In the genomic region with DNA sequence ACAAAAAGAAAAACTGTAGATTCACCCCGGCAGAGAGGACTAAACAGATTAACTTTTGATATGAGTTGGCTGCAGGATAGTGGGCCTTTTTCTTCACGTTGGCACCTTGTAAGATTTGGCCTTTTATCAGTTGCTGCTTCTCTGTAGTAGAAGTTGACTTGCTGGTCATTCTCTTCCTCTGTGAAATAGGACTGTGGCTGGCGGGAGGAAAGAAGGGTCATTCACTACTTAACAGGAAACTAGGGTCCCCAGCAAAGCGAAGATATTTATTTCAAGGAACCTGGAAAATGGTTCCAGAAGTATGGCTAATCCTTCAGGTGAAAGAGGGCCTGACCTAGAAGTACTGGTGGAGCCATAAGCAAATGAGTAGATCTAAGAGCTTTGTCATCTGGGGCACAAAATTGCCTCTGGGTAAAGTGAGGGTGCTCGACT, we compare ENCODE assay signal across 8 cellular contexts. TPM values are rescaled to one million over a fixed set of nuclear protein-coding genes. Genes with fewer than 3 reads are reported as not detected.
DNase-seq lines count a peak whose midpoint lies in the region; ATAC-seq and TF ChIP-seq lines count a peak whose summit lies in the region.

No MANE protein-coding gene starts in this region.

- TF ChIP-seq CTCF in left ventricle myocardium inferior (IDR thresholded peaks at IDR 0.05; ENCODE audit: borderline replicate concordance): no peak
- TF ChIP-seq CTCF in astrocyte of the cerebellum (IDR thresholded peaks at IDR 0.05; ENCODE audit: low read depth, low read length, missing control alignments): no peak
- TF ChIP-seq CTCF in uterus (IDR thresholded peaks at IDR 0.05): no peak

- DNase-seq in left ventricle myocardium inferior (no peak), Right ventricle myocardium superior (no peak), astrocyte of the cerebellum (ENCODE audit: low read depth) (no peak), mesenchymal stem cell (no peak), uterus (no peak), CD1c-positive myeloid dendritic cell (ENCODE audit: extremely low spot score) (no peak), NAMALWA (ENCODE audit: low spot score) (no peak)

- no peak overlapping the region for H2BK15ac ChIP-seq in mesenchymal stem cell (ENCODE audit: low read depth, poor library complexity, severe bottlenecking)

- H3K36me3 ChIP-seq in left ventricle myocardium inferior (peaks cover 34% of the 10 kb centered on the region), mesenchymal stem cell (ENCODE audit: control insufficient read depth in 1 of 2, insufficient read depth in 2 of 2, low read depth in 1 of 2, low read length in 2 of 2) (peaks cover 7 to 31% of the 10 kb centered on the region in 2 experiments), uterus (no peaks in the 10 kb centered on the region)

- peak overlapping the region in 1 of 2 experiments; percentile 34 for H3K4ac ChIP-seq in mesenchymal stem cell (ENCODE audit: low read depth in 1 of 2, low read length in 2 of 2)

- no peak overlapping the region for H2BK120ac ChIP-seq in mesenchymal stem cell (ENCODE audit: low read depth, low read length)

- peak overlapping the region; percentile 93 for H4K8ac ChIP-seq in mesenchymal stem cell (ENCODE audit: low read length)

- TF ChIP-seq POLR2A in uterus (IDR thresholded peaks at IDR 0.05): no peak

- in situ Hi-C loops in astrocyte of the cerebellum (cut with HindIII; ENCODE audit: low sequenced_read_pairs): no loop called here

- 72% methylated on average over 4 of the region's 5 CpGs for WGBS in mesenchymal stem cell

- peak overlapping the region in 1 of 2 experiments; percentile 63 for H3K18ac ChIP-seq in mesenchymal stem cell (ENCODE audit: low read depth in 1 of 2, low read length in 2 of 2)

- no peak overlapping the region for H2AK5ac ChIP-seq in mesenchymal stem cell (ENCODE audit: low read length, severe bottlenecking)

- H3K23ac ChIP-seq in mesenchymal stem cell (ENCODE audit: low read length in 2 of 2): no peak overlapping the region

- H3K27ac ChIP-seq in left ventricle myocardium inferior (replicated peaks): peak overlapping the region; percentile 98
- peak overlapping the region; percentile 50 for H3K27ac ChIP-seq in mesenchymal stem cell (ENCODE audit: low read length, poor library complexity, severe bottlenecking)
- peak overlapping the region; percentile 80 to 87 for H3K27ac ChIP-seq in uterus

- H3K14ac ChIP-seq in mesenchymal stem cell (ENCODE audit: low read length in 2 of 2): no peak overlapping the region

- H3K27me3 ChIP-seq in left ventricle myocardium inferior (ENCODE audit: low read depth) (no peaks in the 10 kb centered on the region), mesenchymal stem cell (ENCODE audit: control insufficient read depth in 1 of 2, insufficient read depth in 1 of 2, low read length in 2 of 2) (no peaks in the 10 kb centered on the region), uterus (no peaks in the 10 kb centered on the region)

- H3K9me3 ChIP-seq in left ventricle myocardium inferior (replicated peaks) (no peaks in the 10 kb centered on the region), mesenchymal stem cell (ENCODE audit: control insufficient read depth, low read length) (no peaks in the 10 kb centered on the region), uterus (no peaks in the 10 kb centered on the region)

- peak overlapping the region; percentile 89 for H3K4me3 ChIP-seq in left ventricle myocardium inferior
- H3K4me3 ChIP-seq in astrocyte of the cerebellum (ENCODE audit: low read depth, low read length): peak overlapping the region; percentile 85
- H3K4me3 ChIP-seq in mesenchymal stem cell (ENCODE audit: insufficient read depth in 1 of 2, low read depth in 1 of 2, low read length in 2 of 2): peak overlapping the region in 1 of 2 experiments; percentile 94
- H3K4me3 ChIP-seq in uterus: peak overlapping the region; percentile 71 to 90

- H4K91ac ChIP-seq in mesenchymal stem cell (ENCODE audit: low read length): peak overlapping the region; percentile 32

- H2BK5ac ChIP-seq in mesenchymal stem cell (ENCODE audit: low read depth, low read length, poor library complexity, severe bottlenecking): no peak overlapping the region

- H3K79me1 ChIP-seq in mesenchymal stem cell (replicated peaks; ENCODE audit: low read length, poor library complexity, severe bottlenecking): peaks cover 2% of the 10 kb centered on the region

- no peak overlapping the region for H2BK12ac ChIP-seq in mesenchymal stem cell (ENCODE audit: low read length in 2 of 2)

- H3K4me1 ChIP-seq in left ventricle myocardium inferior (peaks cover 50% of the 10 kb centered on the region), mesenchymal stem cell (ENCODE audit: control insufficient read depth, insufficient read depth, low read depth, low read length) (peaks cover 3% of the 10 kb centered on the region), uterus (no peaks in the 10 kb centered on the region)

- intact Hi-C loops in left ventricle myocardium inferior (cut with micrococcal nuclease): no loop called here
- intact Hi-C loops in Right ventricle myocardium superior (cut with DNase I): loop anchor here (5.0 kb wide), 1 partner anchor 70 kb away; no protein-coding TSS in a partner anchor
- intact Hi-C loops in uterus (cut with DNase I; ENCODE audit: low total_unique reads): no loop called here

- no peak for ATAC-seq in Right ventricle myocardium superior (ENCODE audit: poor library complexity)
- ATAC-seq in GM18868 (IDR thresholded peaks at IDR 0.05; ENCODE audit: unreplicated experiment): no peak

- peak overlapping the region; percentile 33 for H2AFZ ChIP-seq in mesenchymal stem cell (ENCODE audit: low read depth, low read length)

- H3K4me2 ChIP-seq in mesenchymal stem cell (ENCODE audit: low read length, poor library complexity, severe bottlenecking): peak overlapping the region; percentile 38

- H3K9ac ChIP-seq in mesenchymal stem cell (ENCODE audit: low read length): peak overlapping the region; percentile 92

RNA-seq across cellular contexts. Expression of a gene that starts 0.4 kb away (rescaled TPM):
- total RNA-seq in left ventricle myocardium inferior: 1,059 TPM
- 1,284 TPM for total RNA-seq in Right ventricle myocardium superior
- 316 TPM for polyA plus RNA-seq in mesenchymal stem cell (2013, experiment 1 of 2)
- 331 TPM for polyA plus RNA-seq in mesenchymal stem cell (2013, experiment 2 of 2)
- total RNA-seq in uterus: 10 to 100 TPM; 36.5 to 84.5 (median 61.1) TPM

RNA-seq across cellular contexts. Expression of a gene that starts 13.9 kb away (rescaled TPM):
- total RNA-seq in left ventricle myocardium inferior (24.1 TPM), Right ventricle myocardium superior (21.8 TPM), uterus (100 to 1,000 TPM in 1 of 4 donors, 10 to 100 TPM in 3; 52.3 to 102 (median 79.2) TPM)
- polyA plus RNA-seq in mesenchymal stem cell (2013, experiment 1 of 2): 47.5 TPM
- polyA plus RNA-seq in mesenchymal stem cell (2013, experiment 2 of 2): 49.2 TPM

Comparison
In these comparisons a context has a peak if more than half of its experiments do, and no peak if none do; other contexts are left out.
1. RNA of a gene that starts 0.4 kb away (total RNA-seq): 1,284 TPM in Right ventricle myocardium superior (single experiment) and 1,059 TPM in left ventricle myocardium inferior (single experiment); 36.5 to 84.5 TPM in uterus; every median in the first group is over 10 times any median in the second.
2. Peak in every context shown above with its lines, with median percentiles within 50 percentile points of each other: H3K27ac ChIP-seq.